8 cellular contexts compared by ENCODE assay signal in genomic region chr3:72155391-72156064, GRCh38.
DNase-seq lines count a peak whose midpoint lies in the region; ATAC-seq, FAIRE-seq and TF ChIP-seq lines count a peak whose summit lies in the region.

No MANE protein-coding gene starts in this region.

- in situ Hi-C loops in K562 (cut with MboI), result no loop called here

- DNase-seq in HS-27A (ENCODE audit: low read depth), result peak; percentile 78
- peak; percentile 53 to 71 (median 58) for DNase-seq in K562 (ENCODE audit: extremely low read depth in 1 of 4, low spot score in 3 of 4)
- peak; percentile 70 for DNase-seq in kidney tubule cell (ENCODE audit: low spot score)
- no peak for DNase-seq in T-helper 2 cell
- no peak for DNase-seq in NAMALWA (ENCODE audit: low spot score)
- no peak for DNase-seq in NCI-H2227 (lab: John Stamatoyannopoulos, UW; ENCODE audit: unreplicated experiment)

- CTCF ChIA-PET in K562 (lab: Yijun Ruan, JAX; ENCODE audit: low intra/inter-chr PET ratio), result no interaction called here

- TF ChIP-seq EP300 in K562 (IDR thresholded peaks at IDR 0.05; ENCODE audit: low read length), result peak; percentile 38

- TF ChIP-seq RAD21 in K562 (CRISPR knock-in tag; conservative IDR thresholded peaks at IDR 0.05 in 1 of 2, IDR thresholded peaks at IDR 0.05 in 1 of 2), result peak in 1 of 2 experiments; percentile 5; a peak in 2 of 4 replicates

- H3K9me3 ChIP-seq in K562 (replicated peaks; ENCODE audit: control insufficient read depth, insufficient read depth, low read depth, low read length) (peaks cover 2% of the 10 kb centered on the region; the same call in 1 of the 2 replicates), subcutaneous abdominal adipose tissue (ENCODE audit: control insufficient read depth in 5 of 5, low read length in 5 of 5) (peaks cover 0 to 5% (median 0%) of the 10 kb centered on the region in 5 donors)

- H3K27me3 ChIP-seq in K562 (ENCODE audit: control insufficient read depth in 2 of 2, insufficient read depth in 2 of 2, low read length in 2 of 2) (no peaks in the 10 kb centered on the region), subcutaneous abdominal adipose tissue (ENCODE audit: control insufficient read depth in 5 of 5, insufficient read depth in 4 of 5, low read length in 5 of 5) (peaks cover 0 to 3% (median 0%) of the 10 kb centered on the region in 5 donors)

- peak overlapping the region; percentile 46 to 48; a peak in 3 of 4 replicates for H3K9ac ChIP-seq in K562 (ENCODE audit: insufficient read depth in 1 of 2, low read depth in 2 of 2, low read length in 2 of 2)
- no peak overlapping the region for H3K9ac ChIP-seq in subcutaneous abdominal adipose tissue (ENCODE audit: low read length in 5 of 5)

- H4K20me1 ChIP-seq in K562 (replicated peaks; ENCODE audit: control insufficient read depth, insufficient read depth, low read length), result no peaks in the 10 kb centered on the region

- H3K4me2 ChIP-seq in K562 (ENCODE audit: insufficient read depth, low read length), result peak overlapping the region; percentile 68

- TF ChIP-seq POLR2A in K562 (conservative IDR thresholded peaks at IDR 0.05), result no peak

- WGBS in K562 (ENCODE audit: insufficient coverage, low coverage, missing lambda C conversion rate), result 9% methylated on average over 12 of the region's 12 CpGs

- no peaks in the 10 kb centered on the region for H3K9me1 ChIP-seq in K562 (ENCODE audit: control insufficient read depth, insufficient read depth, low read length)

- intact Hi-C loops in K562 (cut with micrococcal nuclease), result no loop called here

- peak; percentile 71 for ATAC-seq in K562
- no peak for ATAC-seq in GM19455 (IDR thresholded peaks at IDR 0.05; ENCODE audit: unreplicated experiment)

- POLR2A ChIA-PET in K562 (lab: Yijun Ruan, JAX), result interaction anchor here (0.8 to 1.2 kb wide), 3 partner anchors 8 to 156 kb away, joined by 3 to 5 read pairs (median 4); no protein-coding TSS in a partner anchor

- peak; percentile 91 for FAIRE-seq in K562 (lab: Jason Lieb, UNC)

- H3K4me3 ChIP-seq in K562 (no peak overlapping the region), subcutaneous abdominal adipose tissue (ENCODE audit: low read depth in 1 of 5, low read length in 5 of 5) (no peak overlapping the region)

- H3K36me3 ChIP-seq in K562 (ENCODE audit: control insufficient read depth, insufficient read depth, low read length) (no peaks in the 10 kb centered on the region), subcutaneous abdominal adipose tissue (ENCODE audit: control insufficient read depth in 5 of 5, insufficient read depth in 5 of 5, low read length in 5 of 5) (no peaks in the 10 kb centered on the region)

- no peak for TF ChIP-seq CTCF in K562 (IDR thresholded peaks at IDR 0.05 in 2 of 3, conservative IDR thresholded peaks at IDR 0.05 in 1 of 3; ENCODE audit: insufficient read depth in 2 of 3, low read depth in 1 of 3, low read length in 3 of 3)

- H3K4me1 ChIP-seq in K562 (replicated peaks in 1 of 2; ENCODE audit: control insufficient read depth in 2 of 2, insufficient read depth in 2 of 2, low read length in 2 of 2) (peaks cover 9 to 53% of the 10 kb centered on the region in 2 experiments; a peak in 4 of 5 replicates), subcutaneous abdominal adipose tissue (ENCODE audit: control insufficient read depth in 5 of 5, insufficient read depth in 5 of 5, low read length in 5 of 5) (peaks cover 0 to 29% (median 16%) of the 10 kb centered on the region in 5 donors)

- peak overlapping the region; percentile 82 for H2AFZ ChIP-seq in K562 (ENCODE audit: low read depth, low read length)

- BruUV-seq in K562 (replicated peaks; lab: Mats Ljungman, UMichigan), result no TSS peak

- H3K27ac ChIP-seq in K562 (ENCODE audit: extremely low read depth, low read depth, low read length) (peak overlapping the region; percentile 75; the same call in 2 of the 3 replicates), subcutaneous abdominal adipose tissue (ENCODE audit: low read depth, low read length) (peak overlapping the region; percentile 54)

- H3K79me2 ChIP-seq in K562 (ENCODE audit: control insufficient read depth, insufficient read depth, low read length), result no peaks in the 10 kb centered on the region; the same call in 2 of the 3 replicates

TF ChIP-seq in K562, 482 proteins besides CTCF, POLR2A, EP300 and RAD21 (continues in another document):
- TF ChIP-seq TCFL5 (CRISPR knock-in tag; conservative IDR thresholded peaks at IDR 0.05) (no peak), ZNF280B (CRISPR knock-in tag; IDR thresholded peaks at IDR 0.05) (no peak), KDM4B (IDR thresholded peaks at IDR 0.05; ENCODE audit: borderline replicate concordance in 2 of 2, low read depth in 1 of 2) (0 out of 4 replicates have a peak, but pooled peaks of 1 of the 2 experiments have one; percentile 28), CBFA2T2 (conservative IDR thresholded peaks at IDR 0.05) (peak; percentile 27), ZFPM2 (CRISPR knock-in tag; IDR thresholded peaks at IDR 0.05) (no peak), ZNF143 (CRISPR knock-in tag; IDR thresholded peaks at IDR 0.05) (no peak), ELF4 (CRISPR knock-in tag; IDR thresholded peaks at IDR 0.05) (no peak), CTBP1 (IDR thresholded peaks at IDR 0.05; ENCODE audit: borderline replicate concordance) (peak; percentile 21; the same call in 1 of the 2 replicates), ZNF184 (CRISPR knock-in tag; IDR thresholded peaks at IDR 0.05) (no peak), SOX6 (IDR thresholded peaks at IDR 0.05) (peak; percentile 44; the same call in 1 of the 2 replicates), BMI1 (IDR thresholded peaks at IDR 0.05; ENCODE audit: low read length) (no peak), ZNF589 (CRISPR knock-in tag; IDR thresholded peaks at IDR 0.05; ENCODE audit: low read depth) (peak; percentile 64; the same call in 1 of the 2 replicates), ATF1 (CRISPR knock-in tag; IDR thresholded peaks at IDR 0.05) (no peak), ATF1 (tag; IDR thresholded peaks at IDR 0.05) (peak; percentile 49; the same call in 1 of the 2 replicates), BRCA1 (IDR thresholded peaks at IDR 0.05) (no peak), BRCA1 (CRISPR knock-in tag; IDR thresholded peaks at IDR 0.05) (no peak), ZNF76 (CRISPR knock-in tag; IDR thresholded peaks at IDR 0.05; ENCODE audit: borderline replicate concordance) (0 out of 2 replicates have a peak, but pooled peaks have one; percentile 72), ZNF77 (CRISPR knock-in tag; IDR thresholded peaks at IDR 0.05) (no peak), POLR2G (IDR thresholded peaks at IDR 0.05; ENCODE audit: low read depth, low read length) (no peak)
- TF ChIP-seq, protein P1, sequence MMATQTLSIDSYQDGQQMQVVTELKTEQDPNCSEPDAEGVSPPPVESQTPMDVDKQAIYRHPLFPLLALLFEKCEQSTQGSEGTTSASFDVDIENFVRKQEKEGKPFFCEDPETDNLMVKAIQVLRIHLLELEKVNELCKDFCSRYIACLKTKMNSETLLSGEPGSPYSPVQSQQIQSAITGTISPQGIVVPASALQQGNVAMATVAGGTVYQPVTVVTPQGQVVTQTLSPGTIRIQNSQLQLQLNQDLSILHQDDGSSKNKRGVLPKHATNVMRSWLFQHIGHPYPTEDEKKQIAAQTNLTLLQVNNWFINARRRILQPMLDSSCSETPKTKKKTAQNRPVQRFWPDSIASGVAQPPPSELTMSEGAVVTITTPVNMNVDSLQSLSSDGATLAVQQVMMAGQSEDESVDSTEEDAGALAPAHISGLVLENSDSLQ (IDR thresholded peaks at IDR 0.05), result peak; percentile 37; the same call in 1 of the 2 replicates
- TF ChIP-seq, protein P2, sequence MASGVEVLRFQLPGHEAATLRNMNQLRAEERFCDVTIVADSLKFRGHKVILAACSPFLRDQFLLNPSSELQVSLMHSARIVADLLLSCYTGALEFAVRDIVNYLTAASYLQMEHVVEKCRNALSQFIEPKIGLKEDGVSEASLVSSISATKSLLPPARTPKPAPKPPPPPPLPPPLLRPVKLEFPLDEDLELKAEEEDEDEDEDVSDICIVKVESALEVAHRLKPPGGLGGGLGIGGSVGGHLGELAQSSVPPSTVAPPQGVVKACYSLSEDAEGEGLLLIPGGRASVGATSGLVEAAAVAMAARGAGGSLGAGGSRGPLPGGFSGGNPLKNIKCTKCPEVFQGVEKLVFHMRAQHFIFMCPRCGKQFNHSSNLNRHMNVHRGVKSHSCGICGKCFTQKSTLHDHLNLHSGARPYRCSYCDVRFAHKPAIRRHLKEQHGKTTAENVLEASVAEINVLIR (CRISPR knock-in tag; IDR thresholded peaks at IDR 0.05), result peak; percentile 17; the same call in 1 of the 2 replicates

Comparison
In these comparisons a context has a peak if more than half of its experiments do, and no peak if none do; other contexts are left out.
1. DNase-seq: peak in HS-27A (single experiment), K562 (4 of 4) and kidney tubule cell (single experiment); none in T-helper 2 cell (0 of 5), NAMALWA (single experiment) and NCI-H2227 (single experiment).
2. H3K9ac ChIP-seq: peak in K562 (2 of 2); none in subcutaneous abdominal adipose tissue (0 of 5).